In the genomic region with DNA sequence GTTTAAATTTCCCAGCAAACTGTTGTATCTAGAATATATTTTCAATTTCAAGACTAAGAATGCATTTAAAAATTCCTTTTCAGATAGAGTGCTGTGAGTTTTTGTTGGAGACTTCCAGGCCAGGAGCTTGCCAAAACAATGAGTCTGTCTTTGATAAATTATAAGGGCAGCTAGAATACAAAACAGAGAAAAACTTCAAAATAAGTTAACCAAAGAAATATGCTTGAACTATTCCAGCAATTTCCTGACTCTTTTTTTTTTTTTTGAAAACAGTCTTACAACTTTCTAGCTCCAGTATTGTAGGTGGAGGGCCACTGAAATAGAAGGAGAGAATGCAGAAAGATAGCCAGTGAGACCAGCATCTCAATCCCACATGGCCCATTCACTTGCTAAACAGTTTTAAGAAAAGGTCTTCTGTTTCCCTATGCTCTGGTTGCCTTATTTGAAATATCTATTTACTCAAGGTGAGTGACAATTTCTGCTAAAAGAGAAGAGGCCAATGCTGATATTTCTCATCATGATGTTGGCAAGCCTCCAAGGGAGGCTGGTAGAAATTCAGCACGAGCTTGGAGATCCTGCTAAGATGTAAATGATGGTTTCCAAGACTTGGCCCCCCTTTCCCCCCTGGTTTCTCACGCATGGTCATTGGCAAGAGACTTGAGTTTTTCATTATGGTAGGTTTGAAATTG, we compare ENCODE assay signal across 10 cellular contexts.
DNase-seq lines count a peak whose midpoint lies in the region; ATAC-seq and TF ChIP-seq lines count a peak whose summit lies in the region.
"Had no signal": no experiment of that assay in that cellular context is flagged by ENCODE, and none has a peak within 500 bp of the region (broad histone marks: within the 10 kb centered on the region; RNA-seq: fewer than 3 reads in every experiment).

No MANE protein-coding gene starts in this region.

- H3K9me3 ChIP-seq in suprapubic skin, result no peaks in the 10 kb centered on the region
- H3K9me3 ChIP-seq in body of pancreas, result no peaks in the 10 kb centered on the region
- H3K9me3 ChIP-seq: gastrocnemius medialis had no signal

- peaks cover 8% of the 10 kb centered on the region for H3K9me3 Mint-ChIP-seq in activated CD4-positive, alpha-beta T cell treated with anti-CD3 and anti-CD28 coated beads, Interleukin-2, amount 10 ng/mL, durations not matched to agents 24 days and 14 days
- H3K9me3 Mint-ChIP-seq in activated naive CD8-positive, alpha-beta T cell (ENCODE audit: low read depth), result no peaks in the 10 kb centered on the region

- H3K36me3 Mint-ChIP-seq in activated CD4-positive, alpha-beta T cell treated with anti-CD3 and anti-CD28 coated beads, Interleukin-2, amount 10 ng/mL, durations not matched to agents 24 days and 14 days (ENCODE audit: low read depth), result peaks cover 57% of the 10 kb centered on the region
- H3K36me3 Mint-ChIP-seq in activated naive CD8-positive, alpha-beta T cell, result peaks cover 19% of the 10 kb centered on the region

- H3K27me3 Mint-ChIP-seq in activated CD4-positive, alpha-beta T cell treated with anti-CD3 and anti-CD28 coated beads, Interleukin-2, amount 10 ng/mL, durations not matched to agents 24 days and 14 days, result no peaks in the 10 kb centered on the region
- no peaks in the 10 kb centered on the region for H3K27me3 Mint-ChIP-seq in activated naive CD8-positive, alpha-beta T cell

- WGBS in suprapubic skin, result 46% methylated on average over 2 of the region's 2 CpGs
- WGBS in body of pancreas, 2 donors, result 43 to 50% methylated on average over 2 of the region's 2 CpGs

- TF ChIP-seq CTCF in suprapubic skin (IDR thresholded peaks at IDR 0.05), result no peak
- TF ChIP-seq CTCF in body of pancreas (IDR thresholded peaks at IDR 0.05), result no peak

- intact Hi-C loops in activated CD4-positive, alpha-beta T cell treated with anti-CD3 and anti-CD28 coated beads, Interleukin-2, amount 10 ng/mL, durations not matched to agents 24 days and 14 days (cut with micrococcal nuclease), result no loop called here
- intact Hi-C loops in body of pancreas (cut with DNase I), result no loop called here

- H3K4me3 ChIP-seq in suprapubic skin (no peak overlapping the region), body of pancreas (no peak overlapping the region)
- H3K4me3 ChIP-seq: BLaER1, gastrocnemius medialis had no signal

- H3K4me1 Mint-ChIP-seq in activated CD4-positive, alpha-beta T cell treated with anti-CD3 and anti-CD28 coated beads, Interleukin-2, amount 10 ng/mL, durations not matched to agents 24 days and 14 days, result peaks cover 40% of the 10 kb centered on the region
- H3K4me1 Mint-ChIP-seq in activated naive CD8-positive, alpha-beta T cell (ENCODE audit: low read depth), result peaks cover 52% of the 10 kb centered on the region

- no peak for TF ChIP-seq POLR2A in suprapubic skin (IDR thresholded peaks at IDR 0.05)
- no peak for TF ChIP-seq POLR2A in body of pancreas (IDR thresholded peaks at IDR 0.05)

- H3K4me1 ChIP-seq in suprapubic skin (peaks cover 36% of the 10 kb centered on the region), body of pancreas (peaks cover 7% of the 10 kb centered on the region)

- no peak overlapping the region for H3K4me3 Mint-ChIP-seq in activated CD4-positive, alpha-beta T cell treated with anti-CD3 and anti-CD28 coated beads, Interleukin-2, amount 10 ng/mL, durations not matched to agents 24 days and 14 days
- H3K4me3 Mint-ChIP-seq in activated naive CD8-positive, alpha-beta T cell, result no peak overlapping the region

- H3K27ac ChIP-seq in suprapubic skin (peak overlapping the region; percentile 59), body of pancreas (no peak overlapping the region)
- H3K27ac ChIP-seq: BLaER1 had no signal

- peak overlapping the region; percentile 61 for H3K27ac Mint-ChIP-seq in activated CD4-positive, alpha-beta T cell treated with anti-CD3 and anti-CD28 coated beads, Interleukin-2, amount 10 ng/mL, durations not matched to agents 24 days and 14 days
- H3K27ac Mint-ChIP-seq in activated naive CD8-positive, alpha-beta T cell, result peak overlapping the region; percentile 88

- H3K36me3 ChIP-seq in suprapubic skin (peaks cover 3% of the 10 kb centered on the region), body of pancreas (replicated peaks in 1 of 2; ENCODE audit: insufficient read depth in 1 of 2, low read depth in 2 of 2) (no peaks in the 10 kb centered on the region)

- no peak for ATAC-seq in body of pancreas
- ATAC-seq: gastrocnemius medialis had no signal

- no peak for TF ChIP-seq EP300 in suprapubic skin (IDR thresholded peaks at IDR 0.05)

- no peak for DNase-seq in activated CD4-positive, alpha-beta T cell treated with anti-CD3 and anti-CD28 coated beads, Interleukin-2, amount 10 ng/mL, durations not matched to agents 24 days and 14 days
- DNase-seq in activated CD4-positive, alpha-beta T cell treated with anti-CD3 and anti-CD28 coated beads for 4 hours, result no peak
- peak; percentile 37 for DNase-seq in glomerular endothelial cell (ENCODE audit: extremely low read depth, low read depth, low spot score)
- DNase-seq in suprapubic skin (ENCODE audit: low spot score in 2 of 2), result no peak
- no peak for DNase-seq in central memory CD4-positive, alpha-beta T cell
- no peak for DNase-seq in NCI-H1105 treated with DMSO at 0.1 percent for 48 hours (lab: John Stamatoyannopoulos, UW)
- DNase-seq in body of pancreas, result no peak
- DNase-seq: gastrocnemius medialis had no signal

- H3K27me3 ChIP-seq in suprapubic skin (no peaks in the 10 kb centered on the region), body of pancreas (no peaks in the 10 kb centered on the region)
- H3K27me3 ChIP-seq: BLaER1, gastrocnemius medialis had no signal
